Comparison of ENCODE assay signal across 1 cellular context in genomic region chr5:57598097-57598496, GRCh38.
TF ChIP-seq lines count a peak whose summit lies in the region.

No MANE protein-coding gene starts in this region.

TF ChIP-seq in H1, 55 proteins besides CTCF, POLR2A, EP300 and RAD21 (continued from another document):
- TF ChIP-seq CHD7 (IDR thresholded peaks at IDR 0.05; ENCODE audit: insufficient replicate concordance, low read length) (no peak), BACH1 (IDR thresholded peaks at IDR 0.05; ENCODE audit: low read length) (no peak), CBX5 (IDR thresholded peaks at IDR 0.05; ENCODE audit: low read depth, low read length) (no peak), SIN3A (conservative IDR thresholded peaks at IDR 0.05 in 1 of 2, IDR thresholded peaks at IDR 0.05 in 1 of 2; ENCODE audit: low read depth in 1 of 2, low read length in 2 of 2) (no peak), SP2 (IDR thresholded peaks at IDR 0.05; ENCODE audit: low read length) (no peak), ASH2L (IDR thresholded peaks at IDR 0.05; ENCODE audit: low read length) (no peak), E2F6 (IDR thresholded peaks at IDR 0.05) (no peak)
